1 cellular context compared by ENCODE assay signal in the genomic region with DNA sequence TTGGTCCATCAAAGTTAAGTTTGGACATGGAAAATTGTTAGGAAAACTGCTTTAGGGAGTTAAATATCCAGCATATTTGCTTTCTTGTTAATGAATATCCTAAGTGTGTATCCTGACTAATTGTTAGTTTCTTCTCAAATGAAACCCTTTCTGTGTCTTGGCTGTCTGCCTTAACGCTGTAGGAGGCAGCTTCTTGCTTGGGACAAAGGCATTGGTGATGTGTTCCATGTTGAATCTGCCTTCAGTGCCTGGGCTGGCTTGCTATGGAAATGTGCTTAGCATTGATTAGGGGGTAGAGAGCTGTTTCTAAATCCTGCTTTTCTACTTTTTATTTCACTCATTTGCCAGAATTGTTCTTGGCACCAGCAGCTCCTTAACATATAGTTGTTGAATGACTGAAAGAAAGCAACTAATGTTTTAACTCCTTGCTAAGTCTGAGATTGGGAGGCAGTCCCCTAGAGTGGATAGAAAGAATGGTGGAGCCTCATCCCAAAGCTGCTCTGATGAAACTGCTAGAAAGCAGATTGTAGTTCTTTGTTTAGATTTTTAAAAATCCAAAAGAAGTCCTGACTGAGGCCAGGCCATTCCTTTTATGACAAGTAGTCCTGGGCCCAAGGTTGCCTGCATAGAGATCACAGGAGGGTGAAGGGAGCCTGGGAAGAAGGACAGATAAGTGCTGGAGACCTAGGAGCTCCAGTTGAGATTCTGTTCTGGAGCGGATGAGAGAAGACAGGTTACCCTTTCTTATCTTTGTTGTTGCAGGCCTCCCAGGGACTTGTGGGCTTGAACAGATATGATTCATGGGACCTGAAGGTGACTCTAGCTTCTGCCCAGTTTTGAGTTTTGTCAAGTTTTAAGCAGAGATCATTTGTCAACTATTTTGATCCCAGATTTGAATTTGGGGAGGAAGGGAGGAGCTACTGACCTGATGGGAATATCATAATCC.
TF ChIP-seq lines count a peak whose summit lies in the region.

No MANE protein-coding gene starts in this region.

TF ChIP-seq in K562, 482 proteins besides CTCF, POLR2A, EP300 and RAD21 (continued from another document and continues in another):
- TF ChIP-seq ZBTB40 (IDR thresholded peaks at IDR 0.05) (0 out of 2 replicates have a peak, but pooled peaks have one; percentile 32), ZBTB40 (CRISPR knock-in tag; IDR thresholded peaks at IDR 0.05) (no peak), MYBL2 (IDR thresholded peaks at IDR 0.05; ENCODE audit: low read depth) (no peak; the same call in 1 of the 2 replicates), MYBL2 (CRISPR knock-in tag; IDR thresholded peaks at IDR 0.05; ENCODE audit: borderline replicate concordance) (no peak), ESRRA (IDR thresholded peaks at IDR 0.05; ENCODE audit: borderline replicate concordance, low read depth) (peak; percentile 95), HMG20A (CRISPR knock-in tag; conservative IDR thresholded peaks at IDR 0.05) (no peak), NCOA4 (IDR thresholded peaks at IDR 0.05; ENCODE audit: partially characterized antibody) (no peak), ZNF239 (CRISPR knock-in tag; IDR thresholded peaks at IDR 0.05) (peak; percentile 5; the same call in 1 of the 2 replicates), ARID3B (CRISPR knock-in tag; IDR thresholded peaks at IDR 0.05; ENCODE audit: borderline replicate concordance) (no peak), CCAR2 (IDR thresholded peaks at IDR 0.05; ENCODE audit: low read depth, low read length) (peak; percentile 19; the same call in 1 of the 2 replicates), ZNF445 (CRISPR knock-in tag; IDR thresholded peaks at IDR 0.05; ENCODE audit: low read depth) (no peak), BHLHE40 (IDR thresholded peaks at IDR 0.05; ENCODE audit: low read length) (peak; percentile 51; the same call in 1 of the 2 replicates), ZNF780A (CRISPR knock-in tag; IDR thresholded peaks at IDR 0.05) (no peak), CCNT2 (IDR thresholded peaks at IDR 0.05; ENCODE audit: borderline replicate concordance, extremely low read depth, insufficient read length, low read depth, low read length) (peak; percentile 93), TBL1XR1 (IDR thresholded peaks at IDR 0.05; ENCODE audit: low read length in 2 of 2) (peak in 1 of 2 experiments; percentile 96; a peak in 3 of 4 replicates), RNF2 (IDR thresholded peaks at IDR 0.05) (peak; percentile 74; the same call in 1 of the 2 replicates), ZNF717 (CRISPR knock-in tag; IDR thresholded peaks at IDR 0.05) (no peak), ZFP91 (CRISPR knock-in tag; IDR thresholded peaks at IDR 0.05) (no peak), ZNF511 (CRISPR knock-in tag; IDR thresholded peaks at IDR 0.05) (no peak), RBM14 (IDR thresholded peaks at IDR 0.05; ENCODE audit: borderline replicate concordance, insufficient read depth, low read depth, low read length) (no peak), CREB3 (tag; conservative IDR thresholded peaks at IDR 0.05; ENCODE audit: low read depth) (no peak), SP2 (IDR thresholded peaks at IDR 0.05; ENCODE audit: extremely low read depth, low read depth, low read length, poor library complexity, severe bottlenecking) (no peak), CHD2 (IDR thresholded peaks at IDR 0.05; ENCODE audit: low read depth, low read length) (no peak), HBP1 (CRISPR knock-in tag; IDR thresholded peaks at IDR 0.05) (no peak), MTA2 (IDR thresholded peaks at IDR 0.05; ENCODE audit: low read depth) (peak; percentile 98), MEF2A (IDR thresholded peaks at IDR 0.05; ENCODE audit: control insufficient read depth, low read depth, low read length) (no peak), NR2C1 (IDR thresholded peaks at IDR 0.05) (no peak), NR2C1 (tag; IDR thresholded peaks at IDR 0.05) (peak; percentile 64), ASH1L (IDR thresholded peaks at IDR 0.05; ENCODE audit: borderline replicate concordance, low read depth, partially characterized antibody) (no peak), THAP7 (CRISPR knock-in tag; IDR thresholded peaks at IDR 0.05) (no peak)
- TF ChIP-seq, protein P1, sequence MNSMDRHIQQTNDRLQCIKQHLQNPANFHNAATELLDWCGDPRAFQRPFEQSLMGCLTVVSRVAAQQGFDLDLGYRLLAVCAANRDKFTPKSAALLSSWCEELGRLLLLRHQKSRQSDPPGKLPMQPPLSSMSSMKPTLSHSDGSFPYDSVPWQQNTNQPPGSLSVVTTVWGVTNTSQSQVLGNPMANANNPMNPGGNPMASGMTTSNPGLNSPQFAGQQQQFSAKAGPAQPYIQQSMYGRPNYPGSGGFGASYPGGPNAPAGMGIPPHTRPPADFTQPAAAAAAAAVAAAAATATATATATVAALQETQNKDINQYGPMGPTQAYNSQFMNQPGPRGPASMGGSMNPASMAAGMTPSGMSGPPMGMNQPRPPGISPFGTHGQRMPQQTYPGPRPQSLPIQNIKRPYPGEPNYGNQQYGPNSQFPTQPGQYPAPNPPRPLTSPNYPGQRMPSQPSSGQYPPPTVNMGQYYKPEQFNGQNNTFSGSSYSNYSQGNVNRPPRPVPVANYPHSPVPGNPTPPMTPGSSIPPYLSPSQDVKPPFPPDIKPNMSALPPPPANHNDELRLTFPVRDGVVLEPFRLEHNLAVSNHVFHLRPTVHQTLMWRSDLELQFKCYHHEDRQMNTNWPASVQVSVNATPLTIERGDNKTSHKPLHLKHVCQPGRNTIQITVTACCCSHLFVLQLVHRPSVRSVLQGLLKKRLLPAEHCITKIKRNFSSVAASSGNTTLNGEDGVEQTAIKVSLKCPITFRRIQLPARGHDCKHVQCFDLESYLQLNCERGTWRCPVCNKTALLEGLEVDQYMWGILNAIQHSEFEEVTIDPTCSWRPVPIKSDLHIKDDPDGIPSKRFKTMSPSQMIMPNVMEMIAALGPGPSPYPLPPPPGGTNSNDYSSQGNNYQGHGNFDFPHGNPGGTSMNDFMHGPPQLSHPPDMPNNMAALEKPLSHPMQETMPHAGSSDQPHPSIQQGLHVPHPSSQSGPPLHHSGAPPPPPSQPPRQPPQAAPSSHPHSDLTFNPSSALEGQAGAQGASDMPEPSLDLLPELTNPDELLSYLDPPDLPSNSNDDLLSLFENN (IDR thresholded peaks at IDR 0.05; ENCODE audit: low read depth in 2 of 2, low read length in 2 of 2): peak in 1 of 2 experiments; percentile 95; a peak in 2 of 4 replicates
